ENCODE assay signal across 8 cellular contexts in the genomic region with DNA sequence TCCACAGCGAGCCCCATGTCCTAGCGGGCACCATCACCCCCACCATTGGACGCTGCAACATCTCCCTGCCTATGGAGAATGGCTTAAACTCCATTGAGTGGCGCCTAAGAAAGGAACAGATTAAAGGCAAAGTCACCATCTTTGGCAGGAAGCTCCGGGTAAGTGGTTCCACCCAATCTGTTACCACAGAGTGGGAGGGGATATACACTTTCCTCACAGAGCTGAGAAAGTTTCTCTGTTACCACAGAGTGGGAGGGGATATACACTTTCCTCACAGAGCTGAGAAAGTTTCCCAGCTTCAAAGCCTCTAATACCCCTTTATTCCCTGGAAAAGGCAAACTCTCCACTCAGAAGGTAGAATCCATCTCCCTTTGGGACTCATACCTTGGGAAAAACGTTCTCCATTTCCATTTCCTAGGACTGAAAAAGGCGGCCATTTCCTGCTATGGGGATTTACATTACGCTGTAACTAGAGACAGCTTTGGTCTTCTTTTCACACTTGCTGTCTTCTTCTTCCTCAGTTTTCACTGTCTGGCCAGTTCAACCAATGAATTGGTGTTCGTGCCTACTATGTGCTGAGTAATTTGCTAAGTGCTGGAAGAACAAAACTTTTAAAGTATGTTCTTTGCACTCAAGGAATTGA.
A peak's percentile ranks its signal among the peaks of the same experiment; 100 is the strongest.
DNase-seq lines count a peak whose midpoint lies in the region; ATAC-seq lines count a peak whose summit lies in the region.

No MANE protein-coding gene starts in this region.

- peak; percentile 59 for DNase-seq in activated naive CD4-positive, alpha-beta T cell treated with anti-CD3 and anti-CD28 coated beads for 36 hours
- DNase-seq in activated naive CD4-positive, alpha-beta T cell treated with anti-CD3 and anti-CD28 coated beads, Interleukin-2, amount 50 U/mL, for 16 hours: no peak
- DNase-seq in T-helper 2 cell treated with Interferon-gamma antibody and Interleukin-4, amounts not matched to agents 5 μg/mL and 100 μg/mL, for 36 hours (ENCODE audit: low spot score): peak; percentile 58
- no peak for DNase-seq in stimulated activated naive CD8-positive, alpha-beta T cell treated with anti-CD3 and anti-CD28 coated beads, Interleukin-15, Interleukin-2, amounts not matched to agents 100 U/mL and 50 U/mL, for 24 hours
- DNase-seq in DMS 273 treated with DMSO at 0.1 percent for 48 hours (lab: John Stamatoyannopoulos, UW) (no peak), NK-92 (lab: John Stamatoyannopoulos, UW; ENCODE audit: unreplicated experiment) (no peak), NCI-H526 treated with DMSO at 0.1 percent for 48 hours (lab: John Stamatoyannopoulos, UW) (no peak)

- no peaks in the 10 kb centered on the region for H3K36me3 Mint-ChIP-seq in activated naive CD4-positive, alpha-beta T cell treated with anti-CD3 and anti-CD28 coated beads for 36 hours (ENCODE audit: low read depth)
- no peaks in the 10 kb centered on the region for H3K36me3 Mint-ChIP-seq in T-helper 2 cell treated with Interferon-gamma antibody and Interleukin-4, amounts not matched to agents 5 μg/mL and 100 μg/mL, for 36 hours (ENCODE audit: low read depth)

- intact Hi-C loops in activated naive CD4-positive, alpha-beta T cell treated with anti-CD3 and anti-CD28 coated beads for 36 hours (cut with micrococcal nuclease): loop anchor here (1.0 to 5.0 kb wide), 4 partner anchors 21 to 1429 kb away; partner anchors contain the start of gene PANK3

- H3K27ac Mint-ChIP-seq in activated naive CD4-positive, alpha-beta T cell treated with anti-CD3 and anti-CD28 coated beads for 36 hours: peak overlapping the region; percentile 87
- H3K27ac Mint-ChIP-seq in T-helper 2 cell treated with Interferon-gamma antibody and Interleukin-4, amounts not matched to agents 5 μg/mL and 100 μg/mL, for 36 hours: no peak overlapping the region

- H3K27me3 Mint-ChIP-seq in activated naive CD4-positive, alpha-beta T cell treated with anti-CD3 and anti-CD28 coated beads for 36 hours (ENCODE audit: low read depth): peaks cover 2% of the 10 kb centered on the region
- peaks cover 4% of the 10 kb centered on the region for H3K27me3 Mint-ChIP-seq in T-helper 2 cell treated with Interferon-gamma antibody and Interleukin-4, amounts not matched to agents 5 μg/mL and 100 μg/mL, for 36 hours (ENCODE audit: low read depth)

- H3K9me3 Mint-ChIP-seq in activated naive CD4-positive, alpha-beta T cell treated with anti-CD3 and anti-CD28 coated beads for 36 hours: peaks cover 2% of the 10 kb centered on the region
- H3K9me3 Mint-ChIP-seq in T-helper 2 cell treated with Interferon-gamma antibody and Interleukin-4, amounts not matched to agents 5 μg/mL and 100 μg/mL, for 36 hours: no peaks in the 10 kb centered on the region

- peaks cover 17% of the 10 kb centered on the region for H3K4me1 Mint-ChIP-seq in activated naive CD4-positive, alpha-beta T cell treated with anti-CD3 and anti-CD28 coated beads for 36 hours (ENCODE audit: low read depth)
- peaks cover 11% of the 10 kb centered on the region for H3K4me1 Mint-ChIP-seq in T-helper 2 cell treated with Interferon-gamma antibody and Interleukin-4, amounts not matched to agents 5 μg/mL and 100 μg/mL, for 36 hours (ENCODE audit: low read depth)

- peak overlapping the region; percentile 38 for H3K4me3 Mint-ChIP-seq in activated naive CD4-positive, alpha-beta T cell treated with anti-CD3 and anti-CD28 coated beads for 36 hours
- peak overlapping the region; percentile 37 for H3K4me3 Mint-ChIP-seq in T-helper 2 cell treated with Interferon-gamma antibody and Interleukin-4, amounts not matched to agents 5 μg/mL and 100 μg/mL, for 36 hours

- peak; percentile 100 for ATAC-seq in HG02938 (IDR thresholded peaks at IDR 0.05; ENCODE audit: unreplicated experiment)
- peak; percentile 66 for ATAC-seq in stimulated activated naive CD8-positive, alpha-beta T cell treated with anti-CD3 and anti-CD28 coated beads, Interleukin-15, Interleukin-2, amounts not matched to agents 100 U/mL and 50 U/mL, for 24 hours

- CTCF ChIA-PET in activated naive CD4-positive, alpha-beta T cell treated with anti-CD3 and anti-CD28 coated beads for 36 hours (lab: Charles Lee): interaction anchor here (0.6 to 2.1 kb wide), 3 partner anchors 9 to 105 kb away, joined by 5 to 18 read pairs (median 5); no protein-coding TSS in a partner anchor

Comparison
In these comparisons a context has a peak if more than half of its experiments do, and no peak if none do; other contexts are left out.
1. DNase-seq: peak in activated naive CD4-positive, alpha-beta T cell treated with anti-CD3 and anti-CD28 coated beads for 36 hours (single experiment) and T-helper 2 cell treated with Interferon-gamma antibody and Interleukin-4, amounts not matched to agents 5 μg/mL and 100 μg/mL, for 36 hours (single experiment); none in activated naive CD4-positive, alpha-beta T cell treated with anti-CD3 and anti-CD28 coated beads, Interleukin-2, amount 50 U/mL, for 16 hours (single experiment), stimulated activated naive CD8-positive, alpha-beta T cell treated with anti-CD3 and anti-CD28 coated beads, Interleukin-15, Interleukin-2, amounts not matched to agents 100 U/mL and 50 U/mL, for 24 hours (single experiment), DMS 273 treated with DMSO at 0.1 percent for 48 hours (single experiment), NK-92 (single experiment) and NCI-H526 treated with DMSO at 0.1 percent for 48 hours (single experiment).